Comparison of ENCODE assay signal across 8 cellular contexts in the genomic region with DNA sequence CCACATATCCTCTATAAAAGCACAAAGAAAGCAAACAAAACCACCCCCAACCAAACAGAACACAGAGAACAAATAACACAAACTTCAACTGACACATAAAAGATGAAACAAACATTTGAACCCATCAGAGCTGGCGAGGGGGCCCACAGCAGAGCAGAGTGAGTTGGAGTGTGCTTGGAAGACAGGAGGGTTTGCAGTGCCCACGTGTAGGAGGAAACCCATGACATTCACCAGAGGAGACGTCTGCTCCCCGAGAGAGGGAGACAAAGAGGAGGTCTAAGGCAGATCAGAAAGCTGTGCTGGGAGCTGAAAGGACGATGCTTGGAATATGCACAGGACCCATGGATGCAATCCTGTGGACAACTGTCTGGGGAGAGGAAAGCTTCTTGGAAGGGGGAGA. TPM values are rescaled to one million over a fixed set of nuclear protein-coding genes. Genes with fewer than 3 reads are reported as not detected.
A peak's percentile ranks its signal among the peaks of the same experiment; 100 is the strongest.
DNase-seq lines count a peak whose midpoint lies in the region; ATAC-seq and TF ChIP-seq lines count a peak whose summit lies in the region.

No MANE protein-coding gene starts in this region.

- H3K27ac ChIP-seq in PC-9 (no peak overlapping the region), heart right ventricle (no peak overlapping the region), stomach (no peak overlapping the region)

- CTCF ChIA-PET in PC-9 (lab: Charles Lee), result no interaction called here

- no peaks in the 10 kb centered on the region for H3F3A ChIP-seq in PC-9 (ENCODE audit: insufficient read depth, low read depth)

- H3K4me1 ChIP-seq in PC-9 (replicated peaks; ENCODE audit: insufficient read depth), result no peaks in the 10 kb centered on the region
- H3K4me1 ChIP-seq in heart right ventricle, result no peaks in the 10 kb centered on the region
- no peaks in the 10 kb centered on the region for H3K4me1 ChIP-seq in stomach

- intact Hi-C loops in PC-9 (cut with micrococcal nuclease; ENCODE audit: unreplicated experiment) (no loop called here), heart right ventricle (cut with DNase I) (no loop called here), head of caudate nucleus (cut with DNase I) (no loop called here), stomach (cut with DNase I; ENCODE audit: low total_unique reads) (no loop called here)

- peaks cover 95% of the 10 kb centered on the region for H3K27me3 ChIP-seq in PC-9 (ENCODE audit: insufficient read depth, low read depth)
- H3K27me3 ChIP-seq in heart right ventricle, result peaks cover 0 to 15% (median 0%) of the 10 kb centered on the region in 7 donors
- H3K27me3 ChIP-seq in stomach, result peaks cover 0 to 18% (median 0%) of the 10 kb centered on the region in 3 donors

- POLR2A ChIA-PET in PC-9 (lab: Charles Lee; ENCODE audit: unreplicated experiment), result interaction anchor here (0.6 kb wide), 1 partner anchor 1317 kb away, joined by 4 read pairs; no protein-coding TSS in a partner anchor

- H3K36me3 ChIP-seq in PC-9 (ENCODE audit: low read depth) (no peaks in the 10 kb centered on the region), heart right ventricle (no peaks in the 10 kb centered on the region), stomach (no peaks in the 10 kb centered on the region)

- peaks cover 4% of the 10 kb centered on the region; the same call in 1 of the 2 replicates for H4K20me1 ChIP-seq in PC-9 (ENCODE audit: insufficient read depth)

- TF ChIP-seq EP300 in stomach (IDR thresholded peaks at IDR 0.05), result no peak

- TF ChIP-seq CTCF in PC-9 (conservative IDR thresholded peaks at IDR 0.05) (peak; percentile 60; the same call in 1 of the 2 replicates), heart right ventricle (IDR thresholded peaks at IDR 0.05) (peak in 7 of 9 donors; percentile 8 to 47 (median 36)), stomach (IDR thresholded peaks at IDR 0.05) (no peak)

- 10 to 14% methylated on average over 5 of the region's 5 CpGs for WGBS in heart right ventricle, 2 donors
- 10 to 23% (median 22%) methylated on average over 5 of the region's 5 CpGs for WGBS in stomach, 5 donors

- no peaks in the 10 kb centered on the region for H3K9me2 ChIP-seq in PC-9 (ENCODE audit: insufficient read depth)

- ATAC-seq in heart right ventricle (peak in 5 of 8 donors; percentile 23 to 75 (median 47)), HG02623 (IDR thresholded peaks at IDR 0.05; ENCODE audit: unreplicated experiment) (no peak), HG02763 (IDR thresholded peaks at IDR 0.05; ENCODE audit: unreplicated experiment) (no peak)

- peak; percentile 51 for DNase-seq in D341Med (ENCODE audit: low spot score)
- peak; percentile 43 for DNase-seq in H4 (ENCODE audit: low spot score)
- no peak for DNase-seq in PC-9
- DNase-seq in heart right ventricle, result no peak
- no peak for DNase-seq in head of caudate nucleus
- DNase-seq in stomach, result no peak

- H3K9me3 ChIP-seq in PC-9 (ENCODE audit: insufficient read depth, low read depth), result no peaks in the 10 kb centered on the region
- peaks cover 0 to 11% (median 0%) of the 10 kb centered on the region in 11 donors for H3K9me3 ChIP-seq in heart right ventricle
- no peaks in the 10 kb centered on the region for H3K9me3 ChIP-seq in stomach

- no peak overlapping the region for H2AFZ ChIP-seq in PC-9

- no peak overlapping the region for H3K4me2 ChIP-seq in PC-9

- TF ChIP-seq POLR2A in stomach (IDR thresholded peaks at IDR 0.05), result no peak

- no peaks in the 10 kb centered on the region for H3K79me2 ChIP-seq in PC-9 (ENCODE audit: low read depth)

- BruUV-seq in PC-9 (replicated peaks; lab: Mats Ljungman, UMichigan), result no TSS peak

- H3K4me3 ChIP-seq in PC-9 (no peak overlapping the region), heart right ventricle (no peak overlapping the region), stomach (no peak overlapping the region)

RNA-seq across cellular contexts. Expression of a gene that starts 27.0 kb away (rescaled TPM):
- total RNA-seq in H4 (2014; rRNA removed; shearing (Covaris generic)), result 95.5 and 109 TPM in 2 replicates
- total RNA-seq in PC-9 (2021) (143 and 145 TPM in 2 replicates), heart right ventricle (10 to 100 TPM; 43.4 to 76.9 (median 49.8) TPM), stomach (10 to 100 TPM in 4 of 5 donors, 1 to 10 TPM in 1; 4.9 to 96.9 (median 26.7) TPM)
- polyA plus RNA-seq in heart right ventricle (100 to 1,000 TPM in 1 of 2 donors, 10 to 100 TPM in 1; 45.5 to 126 TPM), stomach (100 to 1,000 TPM in 1 of 3 donors, 10 to 100 TPM in 2; 67.4 to 101 (median 90.0) TPM)

RNA-seq across cellular contexts. Expression of a gene that starts 28.6 kb away (rescaled TPM):
- total RNA-seq in H4 (2014; rRNA removed; shearing (Covaris generic)), result 85.8 and 88.0 TPM in 2 replicates
- total RNA-seq in PC-9 (2021) (153 and 163 TPM in 2 replicates), heart right ventricle (100 to 1,000 TPM in 3 of 10 donors, 10 to 100 TPM in 7; 60.2 to 137 (median 84.3) TPM), stomach (10 to 100 TPM in 4 of 5 donors, not detected in 1; 12.8 to 86.0 (median 39.7) TPM)
- polyA plus RNA-seq in heart right ventricle (100 to 1,000 TPM; 187 to 198 TPM), stomach (10 to 100 TPM; 92.6 to 95.0 (median 93.3) TPM)

Comparison
In these comparisons a context has a peak if more than half of its experiments do, and no peak if none do; other contexts are left out.
1. DNase-seq: peak in D341Med (single experiment) and H4 (single experiment); none in PC-9 (0 of 2), heart right ventricle (0 of 2), head of caudate nucleus (0 of 42) and stomach (single experiment).
2. CTCF ChIP-seq: peak in PC-9 (single experiment) and heart right ventricle (7 of 9); none in stomach (0 of 7).
3. ATAC-seq: peak in heart right ventricle (5 of 8); none in HG02623 (single experiment) and HG02763 (single experiment).